ENCODE assay signal across 8 cellular contexts in the genomic region with DNA sequence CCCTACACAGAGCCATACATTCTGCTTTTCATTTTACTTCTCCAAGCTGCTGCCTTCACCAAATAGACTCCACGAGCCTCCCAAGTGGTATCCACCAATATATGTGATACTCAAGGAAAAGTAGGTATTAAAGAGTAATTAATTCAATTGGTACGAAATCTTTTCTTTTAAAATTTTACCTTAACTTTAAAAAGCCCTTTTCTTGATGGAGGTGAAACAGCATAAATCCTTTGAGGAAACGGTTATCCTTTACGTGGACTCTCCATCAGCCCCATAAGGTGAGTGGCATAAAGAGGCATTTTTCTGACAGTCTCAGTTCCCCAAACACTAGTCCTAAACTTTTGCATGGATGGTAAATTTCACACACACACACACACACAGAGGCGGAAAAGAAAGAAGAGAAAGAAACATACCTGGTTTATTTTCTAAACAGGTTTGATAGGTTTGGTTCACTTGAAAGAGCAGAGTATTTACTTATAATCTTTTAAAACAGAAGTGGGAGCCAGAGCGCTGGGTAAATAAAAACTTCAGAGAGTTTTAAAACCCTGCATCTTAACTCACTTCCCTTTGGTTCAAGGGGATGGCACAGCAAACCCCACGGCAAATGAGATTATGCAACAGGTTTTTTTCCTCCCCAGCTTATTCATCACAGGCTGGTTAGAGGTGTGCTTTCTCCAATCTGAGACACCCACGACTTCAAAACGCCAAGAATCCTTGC. TPM values are rescaled to one million over a fixed set of nuclear protein-coding genes. Genes with fewer than 3 reads are reported as not detected.
DNase-seq lines count a peak whose midpoint lies in the region; ATAC-seq and TF ChIP-seq lines count a peak whose summit lies in the region.

No MANE protein-coding gene starts in this region.

- H4K8ac ChIP-seq in mesenchymal stem cell (ENCODE audit: low read length), result no peak overlapping the region

- no peak overlapping the region for H2BK5ac ChIP-seq in mesenchymal stem cell (ENCODE audit: low read depth, low read length, poor library complexity, severe bottlenecking)

- H3K9me3 ChIP-seq in ectodermal cell (ENCODE audit: control insufficient read depth, low read length) (no peaks in the 10 kb centered on the region), mesenchymal stem cell (ENCODE audit: control insufficient read depth, low read length) (no peaks in the 10 kb centered on the region)

- 4 to 11% methylated on average over 6 to 8 of the region's 9 CpGs for WGBS in ectodermal cell, 2 experiments
- WGBS in mesenchymal stem cell, result 9% methylated on average over 6 of the region's 9 CpGs

- peak overlapping the region; percentile 76 for H3K4me3 Mint-ChIP-seq in stimulated activated effector memory CD8-positive, alpha-beta T cell treated with anti-CD3 and anti-CD28 coated beads, Interleukin-12 subunit alpha, Interleukin-12 subunit beta, amount 100 ng/mL, for 72 hours

- H3K27ac ChIP-seq in ACC112 (ENCODE audit: low read depth, low read length) (peak overlapping the region; percentile 74; the same call in 1 of the 2 replicates), ectodermal cell (ENCODE audit: insufficient read depth, low read depth, low read length, poor library complexity, severe bottlenecking) (no peak overlapping the region), mesenchymal stem cell (ENCODE audit: low read length, poor library complexity, severe bottlenecking) (no peak overlapping the region)

- no peaks in the 10 kb centered on the region for H3K9me3 Mint-ChIP-seq in stimulated activated effector memory CD8-positive, alpha-beta T cell treated with anti-CD3 and anti-CD28 coated beads, Interleukin-12 subunit alpha, Interleukin-12 subunit beta, amount 100 ng/mL, for 72 hours

- in situ Hi-C loops in GM13976 (cut with MboI; ENCODE audit: low sequenced_read_pairs, unreplicated experiment), result no loop called here

- H3K14ac ChIP-seq in mesenchymal stem cell (ENCODE audit: low read length in 2 of 2), result no peak overlapping the region

- H3K18ac ChIP-seq in mesenchymal stem cell (ENCODE audit: low read depth in 1 of 2, low read length in 2 of 2), result no peak overlapping the region

- peaks cover 48% of the 10 kb centered on the region for H3K4me1 Mint-ChIP-seq in stimulated activated effector memory CD8-positive, alpha-beta T cell treated with anti-CD3 and anti-CD28 coated beads, Interleukin-12 subunit alpha, Interleukin-12 subunit beta, amount 100 ng/mL, for 72 hours

- no peak overlapping the region for H3K4ac ChIP-seq in mesenchymal stem cell (ENCODE audit: low read depth in 1 of 2, low read length in 2 of 2)

- peak overlapping the region; percentile 76 for H2AFZ ChIP-seq in ACC112 (ENCODE audit: low read length, unreplicated experiment)
- no peak overlapping the region for H2AFZ ChIP-seq in mesenchymal stem cell (ENCODE audit: low read depth, low read length)

- no peak overlapping the region for H2BK15ac ChIP-seq in mesenchymal stem cell (ENCODE audit: low read depth, poor library complexity, severe bottlenecking)

- peak; percentile 61 for ATAC-seq in stimulated activated effector memory CD8-positive, alpha-beta T cell treated with anti-CD3 and anti-CD28 coated beads, Interleukin-12 subunit alpha, Interleukin-12 subunit beta, amount 100 ng/mL, for 72 hours

- no peak overlapping the region for H3K23ac ChIP-seq in mesenchymal stem cell (ENCODE audit: low read length in 2 of 2)

- H3K79me1 ChIP-seq in mesenchymal stem cell (replicated peaks; ENCODE audit: low read length, poor library complexity, severe bottlenecking), result peaks cover 9% of the 10 kb centered on the region

- H4K91ac ChIP-seq in mesenchymal stem cell (ENCODE audit: low read length), result no peak overlapping the region

- peaks cover 62% of the 10 kb centered on the region for H3K36me3 Mint-ChIP-seq in stimulated activated effector memory CD8-positive, alpha-beta T cell treated with anti-CD3 and anti-CD28 coated beads, Interleukin-12 subunit alpha, Interleukin-12 subunit beta, amount 100 ng/mL, for 72 hours

- H3K36me3 ChIP-seq in ACC112 (ENCODE audit: insufficient read depth, low read length) (no peaks in the 10 kb centered on the region), ectodermal cell (ENCODE audit: control insufficient read depth, insufficient read depth, low read length) (no peaks in the 10 kb centered on the region), mesenchymal stem cell (ENCODE audit: control insufficient read depth in 1 of 2, insufficient read depth in 2 of 2, low read depth in 1 of 2, low read length in 2 of 2) (no peaks in the 10 kb centered on the region)

- peak overlapping the region; percentile 97 for H3K9ac ChIP-seq in mesenchymal stem cell (ENCODE audit: low read length)

- no peak overlapping the region for H2AK5ac ChIP-seq in mesenchymal stem cell (ENCODE audit: low read length, severe bottlenecking)

- DNase-seq in GM13976 (ENCODE audit: low spot score) (peak; percentile 52), NCI-H345 (lab: John Stamatoyannopoulos, UW) (peak; percentile 51), mesenchymal stem cell (peak; percentile 81), epidermal melanocyte (ENCODE audit: insufficient read length, low spot score) (no peak)
- peak; percentile 54 for DNase-seq in activated CD4-positive, alpha-beta T cell treated with anti-CD3 and anti-CD28 coated beads, Interleukin-2, amount 50 U/mL, for 1 hour
- DNase-seq in stimulated activated effector memory CD8-positive, alpha-beta T cell treated with anti-CD3 and anti-CD28 coated beads, Interleukin-12 subunit alpha, Interleukin-12 subunit beta, amount 100 ng/mL, for 72 hours (ENCODE audit: low spot score in 2 of 2), result peak; percentile 10 to 67

- peak overlapping the region; percentile 98 for H3K27ac Mint-ChIP-seq in stimulated activated effector memory CD8-positive, alpha-beta T cell treated with anti-CD3 and anti-CD28 coated beads, Interleukin-12 subunit alpha, Interleukin-12 subunit beta, amount 100 ng/mL, for 72 hours

- no peak overlapping the region for H2BK12ac ChIP-seq in mesenchymal stem cell (ENCODE audit: low read length in 2 of 2)

- H2BK120ac ChIP-seq in mesenchymal stem cell (ENCODE audit: low read depth, low read length), result no peak overlapping the region

- peak overlapping the region; percentile 99 for H3K4me2 ChIP-seq in mesenchymal stem cell (ENCODE audit: low read length, poor library complexity, severe bottlenecking)

- H3K79me2 ChIP-seq in ACC112 (ENCODE audit: control insufficient read depth, insufficient read depth, low read length, unreplicated experiment), result peaks cover 5% of the 10 kb centered on the region

- H3K27me3 ChIP-seq in ACC112 (ENCODE audit: insufficient read depth, low read length) (no peaks in the 10 kb centered on the region), ectodermal cell (ENCODE audit: control insufficient read depth, insufficient read depth, low read length, poor library complexity, severe bottlenecking) (no peaks in the 10 kb centered on the region), mesenchymal stem cell (ENCODE audit: control insufficient read depth in 1 of 2, insufficient read depth in 1 of 2, low read length in 2 of 2) (no peaks in the 10 kb centered on the region)

- H3K4me1 ChIP-seq in ACC112 (ENCODE audit: control insufficient read depth, insufficient read depth, low read length, unreplicated experiment) (peaks cover 11% of the 10 kb centered on the region), ectodermal cell (ENCODE audit: control insufficient read depth, insufficient read depth, low read length) (no peaks in the 10 kb centered on the region), mesenchymal stem cell (ENCODE audit: control insufficient read depth, insufficient read depth, low read depth, low read length) (no peaks in the 10 kb centered on the region)

- no peak for TF ChIP-seq CTCF in GM13976 (IDR thresholded peaks at IDR 0.05; ENCODE audit: borderline replicate concordance, control extremely low read depth, extremely low read depth, insufficient read depth, missing control alignments)

- H3K4me3 ChIP-seq in ACC112 (ENCODE audit: low read depth, low read length) (peak overlapping the region; percentile 82), ectodermal cell (ENCODE audit: insufficient read depth, low read depth, low read length) (peak overlapping the region; percentile 75), mesenchymal stem cell (ENCODE audit: insufficient read depth in 1 of 2, low read depth in 1 of 2, low read length in 2 of 2) (peak overlapping the region in 1 of 2 experiments; percentile 88)

RNA-seq across cellular contexts. Expression of gene DUSP16, which starts 1.9 kb away (rescaled TPM):
- 25.1 TPM for polyA plus RNA-seq in ectodermal cell (2013, experiment 1 of 4)
- polyA plus RNA-seq in ectodermal cell (2013, experiment 2 of 4), result 22.9 TPM
- polyA plus RNA-seq in ectodermal cell (2013, experiment 3 of 4), result 16.5 TPM
- polyA plus RNA-seq in ectodermal cell (2013, experiment 4 of 4), result 19.0 TPM
- polyA plus RNA-seq in mesenchymal stem cell (2013, experiment 1 of 2), result 6.2 TPM
- polyA plus RNA-seq in mesenchymal stem cell (2013, experiment 2 of 2), result 6.2 TPM

RNA-seq across cellular contexts. Expression of gene CREBL2, which starts 50.9 kb away (rescaled TPM):
- 22.8 TPM for polyA plus RNA-seq in ectodermal cell (2013, experiment 1 of 4)
- 29.7 TPM for polyA plus RNA-seq in ectodermal cell (2013, experiment 2 of 4)
- polyA plus RNA-seq in ectodermal cell (2013, experiment 3 of 4), result 21.6 TPM
- 25.0 TPM for polyA plus RNA-seq in ectodermal cell (2013, experiment 4 of 4)
- 18.3 TPM for polyA plus RNA-seq in mesenchymal stem cell (2013, experiment 1 of 2)
- polyA plus RNA-seq in mesenchymal stem cell (2013, experiment 2 of 2), result 19.9 TPM
